Comparison of ENCODE assay signal across 13 cellular contexts in the genomic region with DNA sequence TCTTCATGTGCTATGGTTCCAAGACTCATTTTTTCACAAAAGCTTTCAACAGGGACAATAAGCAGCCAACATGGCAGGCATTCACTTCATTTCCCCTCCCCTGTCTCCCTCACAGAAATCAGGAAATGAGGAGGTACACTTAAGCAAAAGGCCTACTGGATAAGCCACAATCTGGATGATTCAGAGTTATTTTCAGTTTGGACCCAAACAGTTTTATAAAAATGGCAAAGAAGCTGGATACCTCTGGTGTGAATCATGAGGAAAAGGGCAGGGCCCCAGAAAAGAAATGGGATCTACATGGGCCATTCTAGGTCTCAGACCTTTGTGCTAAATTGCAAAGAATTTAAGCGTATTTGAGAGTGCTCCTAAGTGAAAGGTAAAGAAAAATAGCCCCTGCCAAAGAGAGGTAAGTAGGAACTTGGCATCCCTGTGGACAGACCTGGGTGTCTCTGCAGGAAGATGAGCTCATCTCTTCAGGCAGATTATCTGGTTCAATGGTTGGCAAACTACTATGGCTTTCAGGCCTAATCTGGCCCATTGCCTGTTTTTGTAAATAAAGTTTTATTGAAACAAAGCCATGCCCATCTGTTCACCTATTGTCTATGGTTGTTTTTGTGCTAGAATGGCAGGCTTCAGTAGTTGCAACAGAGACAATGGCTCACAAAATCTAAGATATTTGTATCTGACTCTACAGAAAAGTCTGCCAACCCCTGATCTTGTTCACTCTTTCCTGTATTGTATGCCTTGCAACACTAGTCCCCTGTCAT.
DNase-seq lines count a peak whose midpoint lies in the region; ATAC-seq, FAIRE-seq and TF ChIP-seq lines count a peak whose summit lies in the region.
"Had no signal": no experiment of that assay in that cellular context is flagged by ENCODE, and none has a peak within 500 bp of the region (broad histone marks: within the 10 kb centered on the region; RNA-seq: fewer than 3 reads in every experiment).

No MANE protein-coding gene starts in this region.

- H2AFZ ChIP-seq in HepG2 (ENCODE audit: low read length), result no peak overlapping the region
- H2AFZ ChIP-seq: hepatocyte had no signal

- no peaks in the 10 kb centered on the region for H4K20me1 ChIP-seq in HepG2 (ENCODE audit: insufficient read depth, low read length)

- H3K4me2 ChIP-seq in HepG2 (ENCODE audit: low read depth, low read length), result no peak overlapping the region
- H3K4me2 ChIP-seq: hepatocyte had no signal

- ATAC-seq in RWPE2 (ENCODE audit: low read depth) (peak; percentile 89), HepG2 (no peak), HG03135 (IDR thresholded peaks at IDR 0.05; ENCODE audit: unreplicated experiment) (no peak)
- ATAC-seq: HCT116 had no signal

- H3K27ac ChIP-seq in RWPE2 (ENCODE audit: poor library complexity, severe bottlenecking) (peak overlapping the region; percentile 93), HepG2 (ENCODE audit: extremely low read length, insufficient read depth, low read length) (no peak overlapping the region)
- H3K27ac ChIP-seq: hepatocyte, WERI-Rb-1 had no signal

- FAIRE-seq in HepG2 (lab: Jason Lieb, UNC), result no peak
- FAIRE-seq: colon had no signal

- H3K9ac ChIP-seq in HepG2 (ENCODE audit: insufficient read depth, low read depth, low read length), result no peak overlapping the region

- no peak for TF ChIP-seq POLR2A in HepG2 (IDR thresholded peaks at IDR 0.05; ENCODE audit: insufficient read depth in 1 of 2, low read depth in 2 of 2, low read length in 2 of 2)

- in situ Hi-C loops in HepG2 (cut with HindIII; ENCODE audit: extremely low pct_ligation_motif_present, low pct_unique_long_range_greater_than_20kb), result no loop called here

- H3K4me3 ChIP-seq in HFF-Myc (replicated peaks; ENCODE audit: low read depth, low read length) (no peak overlapping the region), RWPE2 (ENCODE audit: severe bottlenecking) (no peak overlapping the region), HepG2 (replicated peaks in 1 of 3; ENCODE audit: insufficient read depth in 1 of 3, low read depth in 2 of 3, low read length in 3 of 3) (no peak overlapping the region)
- H3K4me3 ChIP-seq: hepatocyte had no signal

- TF ChIP-seq CTCF in HFF-Myc (IDR thresholded peaks at IDR 0.05; ENCODE audit: low read depth, low read length, missing control alignments), result no peak
- no peak for TF ChIP-seq CTCF in RWPE2 (IDR thresholded peaks at IDR 0.05; ENCODE audit: poor library complexity, severe bottlenecking)
- TF ChIP-seq CTCF in HepG2 (CRISPR knock-in tag; IDR thresholded peaks at IDR 0.05), result no peak

- intact Hi-C loops in HepG2 (cut with micrococcal nuclease; ENCODE audit: unreplicated experiment), result no loop called here

- H3K79me2 ChIP-seq in HepG2 (ENCODE audit: insufficient read depth, low read length), result no peaks in the 10 kb centered on the region
- H3K79me2 ChIP-seq: hepatocyte had no signal

- no TSS peak for BruUV-seq in HepG2 (replicated peaks; lab: Mats Ljungman, UMichigan)

- no peak for TF ChIP-seq EP300 in HepG2 (IDR thresholded peaks at IDR 0.05; ENCODE audit: low read depth in 2 of 2, low read length in 2 of 2)
- no peak for TF ChIP-seq EP300 in HepG2 (CRISPR knock-in tag; IDR thresholded peaks at IDR 0.05; ENCODE audit: borderline replicate concordance)

- H3K36me3 ChIP-seq in RWPE2 (ENCODE audit: low read depth) (no peaks in the 10 kb centered on the region), HepG2 (replicated peaks in 1 of 2; ENCODE audit: control insufficient read depth in 1 of 2, insufficient read depth in 2 of 2, low read length in 2 of 2) (no peaks in the 10 kb centered on the region)
- H3K36me3 ChIP-seq: WERI-Rb-1 had no signal

- CTCF ChIA-PET in HepG2 (lab: Yijun Ruan, JAX; ENCODE audit: low intra/inter-chr PET ratio, low total read pairs), result no interaction called here

- DNase-seq in HFF-Myc (ENCODE audit: extremely low read depth, low read depth) (peak; percentile 42), RWPE2 (ENCODE audit: low spot score) (no peak), fibroblast of peridontal ligament (ENCODE audit: extremely low read depth) (peak; percentile 95), smooth muscle cell of the brain vasculature (ENCODE audit: low read depth, low spot score) (peak; percentile 1), HepG2 (ENCODE audit: low spot score) (no peak), T-helper 9 cell (no peak)
- DNase-seq: NCI-H1436 treated with DMSO at 0.1 percent for 48 hours; stimulated activated CD4-positive, alpha-beta T cell treated with anti-CD3 and anti-CD28 coated beads, Interleukin-12 subunit alpha, Interleukin-12 subunit beta, amount 100 ng/mL, for 4 hours; WERI-Rb-1 had no signal

- no peak for TF ChIP-seq RAD21 in HepG2 (CRISPR knock-in tag; IDR thresholded peaks at IDR 0.05)

- H3K27me3 ChIP-seq in RWPE2 (ENCODE audit: insufficient read depth, poor library complexity, severe bottlenecking) (no peaks in the 10 kb centered on the region), HepG2 (ENCODE audit: control insufficient read depth in 1 of 2, insufficient read depth in 2 of 2, low read length in 2 of 2) (no peaks in the 10 kb centered on the region)
- H3K27me3 ChIP-seq: hepatocyte had no signal

- no peaks in the 10 kb centered on the region for H3K9me3 ChIP-seq in RWPE2 (ENCODE audit: severe bottlenecking)
- no peaks in the 10 kb centered on the region for H3K9me3 ChIP-seq in HepG2 (ENCODE audit: low read length)

- H3K4me1 ChIP-seq in RWPE2 (ENCODE audit: insufficient read depth, poor library complexity, severe bottlenecking), result peaks cover 28% of the 10 kb centered on the region
- H3K4me1 ChIP-seq in HepG2 (ENCODE audit: insufficient read depth, low read length), result no peaks in the 10 kb centered on the region

- 0% methylated on average over 1 of the region's 1 CpG for WGBS in HepG2 (ENCODE audit: low lambda C conversion rate)

- POLR2A ChIA-PET in HepG2 (lab: Yijun Ruan, JAX), result no interaction called here

TF ChIP-seq in HepG2, 621 proteins besides CTCF, POLR2A, EP300 and RAD21:
- no peak for TF ChIP-seq RELA (CRISPR knock-in tag; IDR thresholded peaks at IDR 0.05)
- TF ChIP-seq, protein P1, sequence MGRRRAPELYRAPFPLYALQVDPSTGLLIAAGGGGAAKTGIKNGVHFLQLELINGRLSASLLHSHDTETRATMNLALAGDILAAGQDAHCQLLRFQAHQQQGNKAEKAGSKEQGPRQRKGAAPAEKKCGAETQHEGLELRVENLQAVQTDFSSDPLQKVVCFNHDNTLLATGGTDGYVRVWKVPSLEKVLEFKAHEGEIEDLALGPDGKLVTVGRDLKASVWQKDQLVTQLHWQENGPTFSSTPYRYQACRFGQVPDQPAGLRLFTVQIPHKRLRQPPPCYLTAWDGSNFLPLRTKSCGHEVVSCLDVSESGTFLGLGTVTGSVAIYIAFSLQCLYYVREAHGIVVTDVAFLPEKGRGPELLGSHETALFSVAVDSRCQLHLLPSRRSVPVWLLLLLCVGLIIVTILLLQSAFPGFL (CRISPR knock-in tag; IDR thresholded peaks at IDR 0.05), result no peak
- TF ChIP-seq ZNF124 (CRISPR knock-in tag; IDR thresholded peaks at IDR 0.05), result no peak
- TF ChIP-seq PCBP1 (IDR thresholded peaks at IDR 0.05; ENCODE audit: borderline replicate concordance, low read depth, low read length), result no peak
- TF ChIP-seq ELF1 (CRISPR knock-in tag; IDR thresholded peaks at IDR 0.05), result no peak
- TF ChIP-seq ZNF180 (CRISPR knock-in tag; IDR thresholded peaks at IDR 0.05; ENCODE audit: borderline replicate concordance, low read depth), result no peak
- no peak for TF ChIP-seq HIVEP1 (CRISPR knock-in tag; IDR thresholded peaks at IDR 0.05)
- no peak for TF ChIP-seq ZZZ3 (CRISPR knock-in tag; IDR thresholded peaks at IDR 0.05; ENCODE audit: borderline replicate concordance)
- TF ChIP-seq, protein P2, sequence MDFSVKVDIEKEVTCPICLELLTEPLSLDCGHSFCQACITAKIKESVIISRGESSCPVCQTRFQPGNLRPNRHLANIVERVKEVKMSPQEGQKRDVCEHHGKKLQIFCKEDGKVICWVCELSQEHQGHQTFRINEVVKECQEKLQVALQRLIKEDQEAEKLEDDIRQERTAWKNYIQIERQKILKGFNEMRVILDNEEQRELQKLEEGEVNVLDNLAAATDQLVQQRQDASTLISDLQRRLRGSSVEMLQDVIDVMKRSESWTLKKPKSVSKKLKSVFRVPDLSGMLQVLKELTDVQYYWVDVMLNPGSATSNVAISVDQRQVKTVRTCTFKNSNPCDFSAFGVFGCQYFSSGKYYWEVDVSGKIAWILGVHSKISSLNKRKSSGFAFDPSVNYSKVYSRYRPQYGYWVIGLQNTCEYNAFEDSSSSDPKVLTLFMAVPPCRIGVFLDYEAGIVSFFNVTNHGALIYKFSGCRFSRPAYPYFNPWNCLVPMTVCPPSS (IDR thresholded peaks at IDR 0.05), result no peak
- no peak for TF ChIP-seq ZNF782 (CRISPR knock-in tag; IDR thresholded peaks at IDR 0.05; ENCODE audit: borderline replicate concordance)
- no peak for TF ChIP-seq NAIF1 (CRISPR knock-in tag; IDR thresholded peaks at IDR 0.05; ENCODE audit: borderline replicate concordance)
- TF ChIP-seq PAX8 (CRISPR knock-in tag; IDR thresholded peaks at IDR 0.05; ENCODE audit: borderline replicate concordance), result no peak
TF ChIP-seq in HepG2: peak in this region for 0.

Comparison
In these comparisons a context has a peak if more than half of its experiments do, and no peak if none do; other contexts are left out.
1. DNase-seq: peak in HFF-Myc (single experiment), fibroblast of peridontal ligament (single experiment) and smooth muscle cell of the brain vasculature (single experiment); none in RWPE2 (single experiment), HepG2 (single experiment) and T-helper 9 cell (single experiment).